In genomic region chr10:31031205-31031665, GRCh38 we compare ENCODE assay signal across 8 cellular contexts. TPM values are rescaled to one million over a fixed set of nuclear protein-coding genes. Genes with fewer than 3 reads are reported as not detected.
A peak's percentile ranks its signal among the peaks of the same experiment; 100 is the strongest.
DNase-seq lines count a peak whose midpoint lies in the region; ATAC-seq and TF ChIP-seq lines count a peak whose summit lies in the region.

No MANE protein-coding gene starts in this region.

- no peak overlapping the region for H2AK5ac ChIP-seq in neuronal stem cell (ENCODE audit: low read depth, low read length)

- no peak overlapping the region for H4K91ac ChIP-seq in neuronal stem cell (ENCODE audit: low read depth, low read length, poor library complexity)

- H3K27ac ChIP-seq in SJCRH30, result peak overlapping the region; percentile 98
- peak overlapping the region; percentile 97 to 100 (median 98) for H3K27ac ChIP-seq in esophagus muscularis mucosa (replicated peaks in 1 of 4)
- peak overlapping the region; percentile 93 for H3K27ac ChIP-seq in neuronal stem cell (replicated peaks; ENCODE audit: low read length)

- H2AFZ ChIP-seq in neuronal stem cell (ENCODE audit: low read length), result peak overlapping the region; percentile 97

- no peak for TF ChIP-seq EP300 in esophagus muscularis mucosa (IDR thresholded peaks at IDR 0.05)

- no peak overlapping the region for H2BK120ac ChIP-seq in neuronal stem cell (ENCODE audit: low read depth, low read length)

- H3K4ac ChIP-seq in neuronal stem cell (ENCODE audit: low read length), result no peak overlapping the region

- no peaks in the 10 kb centered on the region for H3K36me3 ChIP-seq in SJCRH30
- H3K36me3 ChIP-seq in esophagus muscularis mucosa, result no peaks in the 10 kb centered on the region
- no peaks in the 10 kb centered on the region for H3K36me3 ChIP-seq in neuronal stem cell (replicated peaks in 1 of 2; ENCODE audit: control insufficient read depth in 2 of 2, insufficient read depth in 2 of 2, low read length in 2 of 2)

- peak overlapping the region; percentile 83 for H3K18ac ChIP-seq in neuronal stem cell (ENCODE audit: low read length)

- peaks cover 26% of the 10 kb centered on the region for H3K4me1 ChIP-seq in SJCRH30
- peaks cover 22 to 50% (median 47%) of the 10 kb centered on the region in 4 donors for H3K4me1 ChIP-seq in esophagus muscularis mucosa
- H3K4me1 ChIP-seq in neuronal stem cell (ENCODE audit: control insufficient read depth in 2 of 2, insufficient read depth in 1 of 2, low read depth in 1 of 2, low read length in 2 of 2), result peaks cover 3 to 9% of the 10 kb centered on the region in 2 donors

- H3K9me3 ChIP-seq in SJCRH30 (replicated peaks), result no peaks in the 10 kb centered on the region
- H3K9me3 ChIP-seq in esophagus muscularis mucosa, result no peaks in the 10 kb centered on the region
- no peaks in the 10 kb centered on the region for H3K9me3 ChIP-seq in neuronal stem cell (replicated peaks in 1 of 2; ENCODE audit: control insufficient read depth in 2 of 2, insufficient read depth in 1 of 2, low read depth in 1 of 2, low read length in 2 of 2)

- no peak overlapping the region for H4K8ac ChIP-seq in neuronal stem cell (ENCODE audit: low read depth, low read length)

- peak overlapping the region; percentile 52 for H3K23ac ChIP-seq in neuronal stem cell (ENCODE audit: low read depth, low read length, poor library complexity)

- DNase-seq in SKM-1 treated with dmso at 0.1 percent for 144 hours (lab: John Stamatoyannopoulos, UW; ENCODE audit: unreplicated experiment) (peak; percentile 41), SKM-1 (lab: John Stamatoyannopoulos, UW; ENCODE audit: unreplicated experiment) (no peak), SJCRH30 (no peak), esophagus muscularis mucosa (ENCODE audit: extremely low spot score) (no peak), neuronal stem cell (ENCODE audit: low spot score) (no peak), NCI-H345 treated with DMSO at 0.1 percent for 48 hours (lab: John Stamatoyannopoulos, UW; ENCODE audit: unreplicated experiment) (no peak), NCI-H510A (lab: John Stamatoyannopoulos, UW) (no peak)

- no peak for TF ChIP-seq POLR2A in esophagus muscularis mucosa (IDR thresholded peaks at IDR 0.05; ENCODE audit: low read depth)

- intact Hi-C loops in esophagus muscularis mucosa (cut with DNase I), result loop anchor here (2.0 to 10.0 kb wide), 5 partner anchors 49 to 734 kb away; no protein-coding TSS in a partner anchor

- peak overlapping the region; percentile 84 for H3K4me2 ChIP-seq in neuronal stem cell (ENCODE audit: insufficient read depth, low read length, poor library complexity, severe bottlenecking)

- peak overlapping the region; percentile 68 for H2BK5ac ChIP-seq in neuronal stem cell (ENCODE audit: low read length)

- H3K9ac ChIP-seq in neuronal stem cell (ENCODE audit: low read depth, low read length, poor library complexity), result peak overlapping the region; percentile 85

- no peak overlapping the region for H2BK15ac ChIP-seq in neuronal stem cell (ENCODE audit: low read length)

- no peak overlapping the region for H3K14ac ChIP-seq in neuronal stem cell (ENCODE audit: low read length)

- H3K4me3 ChIP-seq in SJCRH30 (peak overlapping the region; percentile 67), esophagus muscularis mucosa (peak overlapping the region; percentile 63 to 74 (median 72)), neuronal stem cell (ENCODE audit: low read length in 2 of 2) (peak overlapping the region; percentile 63 to 93)

- H2BK12ac ChIP-seq in neuronal stem cell (ENCODE audit: low read length), result no peak overlapping the region

- H3K79me1 ChIP-seq in neuronal stem cell (ENCODE audit: low read depth, low read length), result no peaks in the 10 kb centered on the region

- TF ChIP-seq CTCF in esophagus muscularis mucosa (IDR thresholded peaks at IDR 0.05), result no peak

- H3K27me3 ChIP-seq in SJCRH30 (no peaks in the 10 kb centered on the region), esophagus muscularis mucosa (no peaks in the 10 kb centered on the region), neuronal stem cell (ENCODE audit: control insufficient read depth in 3 of 3, insufficient read depth in 3 of 3, low read depth in 1 of 3, low read length in 3 of 3) (no peaks in the 10 kb centered on the region)

- ATAC-seq in HG02678 (IDR thresholded peaks at IDR 0.05; ENCODE audit: unreplicated experiment), result peak; percentile 77

- WGBS in esophagus muscularis mucosa, result 2% methylated on average over 15 of the region's 16 CpGs
- no CpG with 5 or more reads among the region's 16 CpGs for WGBS in neuronal stem cell (ENCODE audit: extremely low coverage in 2 of 2, insufficient read length in 2 of 2, insufficient replicate concordance in 1 of 2), 2 donors

RNA-seq across cellular contexts. Expression of gene ZNF438, which starts 0.4 kb away (rescaled TPM):
- total RNA-seq in SJCRH30 (2014; rRNA removed; shearing (Covaris generic)), result 1.5 and 2.2 TPM in 2 replicates
- 10 to 100 TPM; 11.0 to 11.6 (median 11.3) TPM for total RNA-seq in esophagus muscularis mucosa
- polyA plus RNA-seq in neuronal stem cell (2013, experiment 1 of 2), result 5.4 TPM
- 5.6 TPM for polyA plus RNA-seq in neuronal stem cell (2013, experiment 2 of 2)
